25 cellular contexts compared by ENCODE assay signal in genomic region chr2:194619368-194619767, GRCh38.
"Had no signal": no experiment of that assay in that cellular context is flagged by ENCODE, and none has a peak within 500 bp of the region (broad histone marks: within the 10 kb centered on the region; RNA-seq: fewer than 3 reads in every experiment).

No MANE protein-coding gene starts in this region.

- ATAC-seq: activated CD8-positive, alpha-beta memory T cell treated with anti-CD3 and anti-CD28 coated beads, Interleukin-2, amount 10 ng/mL, durations not matched to agents 7 days and 5 days; Panc1; T-helper 17 cell had no signal

- DNase-seq: activated B cell treated with CpG ODN at 0.5 μM for 24 hours; activated CD4-positive, alpha-beta T cell treated with anti-CD3 and anti-CD28 coated beads for 1 hour; activated CD4-positive, alpha-beta T cell treated with anti-CD3 and anti-CD28 coated beads, Interleukin-2, amount 10 ng/mL, durations not matched to agents 24 days and 14 days; activated CD4-positive, alpha-beta T cell treated with anti-CD3 and anti-CD28 coated beads, Interleukin-2, amount 50 U/mL, for 48 hours; activated CD8-positive, alpha-beta memory T cell treated with anti-CD3 and anti-CD28 coated beads, Interleukin-2, amount 10 ng/mL, durations not matched to agents 7 days and 5 days; activated effector memory CD4-positive, alpha-beta T cell treated with anti-CD3 and anti-CD28 coated beads, Interleukin-2, amount 50 U/mL, for 16 hours; activated naive CD4-positive, alpha-beta T cell treated with anti-CD3 and anti-CD28 coated beads for 36 hours; activated T-cell treated with anti-CD3 and anti-CD28 coated beads, Interleukin-2, amount 50 U/mL, for 24 hours; amygdala; Karpas-422; MV-4-11; NCI-H1092 treated with DMSO at 0.1 percent for 48 hours; NCI-H1417 treated with DMSO at 0.1 percent for 48 hours; NCI-H1694; NCI-H2029; NCI-H2107; NCI-H2171 treated with DMSO at 0.1 percent for 48 hours; NCI-H345; NCI-H510A; NCI-H526 treated with DMSO at 0.1 percent for 48 hours; NCI-H82; Right ventricle myocardium superior; T-helper 17 cell; T-helper 9 cell had no signal
